ENCODE assay signal across 1 cellular context in the genomic region with DNA sequence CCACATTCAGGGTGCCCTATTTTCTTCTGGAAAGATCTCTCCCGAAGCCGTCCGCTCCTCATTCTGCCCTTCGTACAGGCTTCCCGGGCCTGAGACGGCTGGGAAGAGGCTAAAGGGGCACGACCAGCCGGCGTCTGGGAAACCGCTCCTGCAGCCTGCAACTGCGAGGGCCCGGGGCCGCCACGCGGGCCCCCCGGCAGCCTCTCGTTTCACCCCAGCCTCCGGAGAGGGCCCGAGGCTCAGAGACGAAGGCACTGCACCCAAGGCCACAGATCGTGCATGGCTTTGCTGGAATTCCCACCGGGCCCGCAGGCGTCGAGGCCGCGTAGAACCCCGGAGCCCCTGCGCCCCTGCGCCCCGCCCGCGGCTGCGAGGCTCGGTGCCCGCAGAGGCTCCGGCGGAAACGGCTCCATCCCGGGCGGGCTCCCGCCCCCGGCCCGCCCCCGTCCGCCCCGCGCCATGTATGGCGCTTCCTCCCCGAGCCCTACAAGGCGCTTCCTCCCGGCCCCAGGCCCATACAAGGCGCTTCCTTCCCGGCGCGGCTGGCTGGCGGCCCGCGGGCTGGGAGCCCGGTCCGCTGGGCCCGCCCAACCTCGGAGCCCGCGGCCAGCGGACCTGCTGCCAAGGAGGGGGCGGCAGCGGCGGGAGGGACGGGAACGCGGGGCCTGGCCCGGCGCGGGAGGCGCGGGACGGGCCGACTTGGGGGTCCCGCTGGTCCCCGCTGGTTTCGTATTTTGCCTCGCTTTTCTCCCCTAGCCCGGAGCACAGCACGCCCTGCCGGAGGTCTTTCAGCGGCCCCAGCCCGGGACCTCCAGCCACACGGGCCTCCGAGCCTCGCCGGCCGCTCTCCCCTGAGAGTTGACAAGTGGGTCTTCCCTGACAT.
TF ChIP-seq lines count a peak whose summit lies in the region.

No MANE protein-coding gene starts in this region.

TF ChIP-seq in HepG2, 621 proteins besides CTCF, POLR2A, EP300 and RAD21 (continued from another document and continues in another):
- TF ChIP-seq, protein P1, sequence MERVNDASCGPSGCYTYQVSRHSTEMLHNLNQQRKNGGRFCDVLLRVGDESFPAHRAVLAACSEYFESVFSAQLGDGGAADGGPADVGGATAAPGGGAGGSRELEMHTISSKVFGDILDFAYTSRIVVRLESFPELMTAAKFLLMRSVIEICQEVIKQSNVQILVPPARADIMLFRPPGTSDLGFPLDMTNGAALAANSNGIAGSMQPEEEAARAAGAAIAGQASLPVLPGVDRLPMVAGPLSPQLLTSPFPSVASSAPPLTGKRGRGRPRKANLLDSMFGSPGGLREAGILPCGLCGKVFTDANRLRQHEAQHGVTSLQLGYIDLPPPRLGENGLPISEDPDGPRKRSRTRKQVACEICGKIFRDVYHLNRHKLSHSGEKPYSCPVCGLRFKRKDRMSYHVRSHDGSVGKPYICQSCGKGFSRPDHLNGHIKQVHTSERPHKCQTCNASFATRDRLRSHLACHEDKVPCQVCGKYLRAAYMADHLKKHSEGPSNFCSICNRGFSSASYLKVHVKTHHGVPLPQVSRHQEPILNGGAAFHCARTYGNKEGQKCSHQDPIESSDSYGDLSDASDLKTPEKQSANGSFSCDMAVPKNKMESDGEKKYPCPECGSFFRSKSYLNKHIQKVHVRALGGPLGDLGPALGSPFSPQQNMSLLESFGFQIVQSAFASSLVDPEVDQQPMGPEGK (CRISPR knock-in tag; IDR thresholded peaks at IDR 0.05): peak; percentile 63; the same call in 1 of the 2 replicates
- TF ChIP-seq ARHGAP35 (CRISPR knock-in tag; IDR thresholded peaks at IDR 0.05; ENCODE audit: borderline replicate concordance): no peak
- TF ChIP-seq ZSCAN12 (CRISPR knock-in tag; IDR thresholded peaks at IDR 0.05): peak; percentile 52; the same call in 1 of the 2 replicates
- 0 out of 2 replicates have a peak, but pooled peaks have one; percentile 27 for TF ChIP-seq ELF3 (CRISPR knock-in tag; IDR thresholded peaks at IDR 0.05)
- TF ChIP-seq CBX2 (IDR thresholded peaks at IDR 0.05; ENCODE audit: low read depth, low read length): no peak
- no peak for TF ChIP-seq CBX2 (CRISPR knock-in tag; IDR thresholded peaks at IDR 0.05; ENCODE audit: low read depth)
- no peak for TF ChIP-seq ZNF691 (CRISPR knock-in tag; IDR thresholded peaks at IDR 0.05; ENCODE audit: borderline replicate concordance, low read depth)
- peak; percentile 14 for TF ChIP-seq AGO2 (optimal IDR thresholded peaks at IDR 0.05; ENCODE audit: low read depth, low read length)
- TF ChIP-seq MEIS1 (CRISPR knock-in tag; IDR thresholded peaks at IDR 0.05; ENCODE audit: borderline replicate concordance): no peak
- TF ChIP-seq, protein P2, sequence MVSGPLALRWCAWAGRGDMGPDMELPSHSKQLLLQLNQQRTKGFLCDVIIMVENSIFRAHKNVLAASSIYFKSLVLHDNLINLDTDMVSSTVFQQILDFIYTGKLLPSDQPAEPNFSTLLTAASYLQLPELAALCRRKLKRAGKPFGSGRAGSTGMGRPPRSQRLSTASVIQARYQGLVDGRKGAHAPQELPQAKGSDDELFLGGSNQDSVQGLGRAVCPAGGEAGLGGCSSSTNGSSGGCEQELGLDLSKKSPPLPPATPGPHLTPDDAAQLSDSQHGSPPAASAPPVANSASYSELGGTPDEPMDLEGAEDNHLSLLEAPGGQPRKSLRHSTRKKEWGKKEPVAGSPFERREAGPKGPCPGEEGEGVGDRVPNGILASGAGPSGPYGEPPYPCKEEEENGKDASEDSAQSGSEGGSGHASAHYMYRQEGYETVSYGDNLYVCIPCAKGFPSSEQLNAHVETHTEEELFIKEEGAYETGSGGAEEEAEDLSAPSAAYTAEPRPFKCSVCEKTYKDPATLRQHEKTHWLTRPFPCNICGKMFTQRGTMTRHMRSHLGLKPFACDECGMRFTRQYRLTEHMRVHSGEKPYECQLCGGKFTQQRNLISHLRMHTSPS (CRISPR knock-in tag; IDR thresholded peaks at IDR 0.05; ENCODE audit: low read depth): no peak
- TF ChIP-seq E2F1 (CRISPR knock-in tag; IDR thresholded peaks at IDR 0.05): no peak
- no peak for TF ChIP-seq THYN1 (CRISPR knock-in tag; IDR thresholded peaks at IDR 0.05; ENCODE audit: borderline replicate concordance, low read depth)
- TF ChIP-seq BRF2 (CRISPR knock-in tag; IDR thresholded peaks at IDR 0.05): no peak
- TF ChIP-seq HNRNPH1 (optimal IDR thresholded peaks at IDR 0.05; ENCODE audit: low read depth, low read length): no peak
- no peak for TF ChIP-seq SOX6 (IDR thresholded peaks at IDR 0.05)
- TF ChIP-seq SOX6 (CRISPR knock-in tag; IDR thresholded peaks at IDR 0.05): no peak
- TF ChIP-seq ZBTB14 (CRISPR knock-in tag; IDR thresholded peaks at IDR 0.05): no peak
- TF ChIP-seq, protein P3, sequence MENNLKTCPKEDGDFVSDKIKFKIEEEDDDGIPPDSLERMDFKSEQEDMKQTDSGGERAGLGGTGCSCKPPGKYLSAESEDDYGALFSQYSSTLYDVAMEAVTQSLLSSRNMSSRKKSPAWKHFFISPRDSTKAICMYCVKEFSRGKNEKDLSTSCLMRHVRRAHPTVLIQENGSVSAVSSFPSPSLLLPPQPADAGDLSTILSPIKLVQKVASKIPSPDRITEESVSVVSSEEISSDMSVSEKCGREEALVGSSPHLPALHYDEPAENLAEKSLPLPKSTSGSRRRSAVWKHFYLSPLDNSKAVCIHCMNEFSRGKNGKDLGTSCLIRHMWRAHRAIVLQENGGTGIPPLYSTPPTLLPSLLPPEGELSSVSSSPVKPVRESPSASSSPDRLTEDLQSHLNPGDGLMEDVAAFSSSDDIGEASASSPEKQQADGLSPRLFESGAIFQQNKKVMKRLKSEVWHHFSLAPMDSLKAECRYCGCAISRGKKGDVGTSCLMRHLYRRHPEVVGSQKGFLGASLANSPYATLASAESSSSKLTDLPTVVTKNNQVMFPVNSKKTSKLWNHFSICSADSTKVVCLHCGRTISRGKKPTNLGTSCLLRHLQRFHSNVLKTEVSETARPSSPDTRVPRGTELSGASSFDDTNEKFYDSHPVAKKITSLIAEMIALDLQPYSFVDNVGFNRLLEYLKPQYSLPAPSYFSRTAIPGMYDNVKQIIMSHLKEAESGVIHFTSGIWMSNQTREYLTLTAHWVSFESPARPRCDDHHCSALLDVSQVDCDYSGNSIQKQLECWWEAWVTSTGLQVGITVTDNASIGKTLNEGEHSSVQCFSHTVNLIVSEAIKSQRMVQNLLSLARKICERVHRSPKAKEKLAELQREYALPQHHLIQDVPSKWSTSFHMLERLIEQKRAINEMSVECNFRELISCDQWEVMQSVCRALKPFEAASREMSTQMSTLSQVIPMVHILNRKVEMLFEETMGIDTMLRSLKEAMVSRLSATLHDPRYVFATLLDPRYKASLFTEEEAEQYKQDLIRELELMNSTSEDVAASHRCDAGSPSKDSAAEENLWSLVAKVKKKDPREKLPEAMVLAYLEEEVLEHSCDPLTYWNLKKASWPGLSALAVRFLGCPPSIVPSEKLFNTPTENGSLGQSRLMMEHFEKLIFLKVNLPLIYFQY (CRISPR knock-in tag; IDR thresholded peaks at IDR 0.05; ENCODE audit: borderline replicate concordance): peak; percentile 69; the same call in 1 of the 2 replicates
- TF ChIP-seq ZNF17 (CRISPR knock-in tag; IDR thresholded peaks at IDR 0.05): no peak
- TF ChIP-seq, protein P4, sequence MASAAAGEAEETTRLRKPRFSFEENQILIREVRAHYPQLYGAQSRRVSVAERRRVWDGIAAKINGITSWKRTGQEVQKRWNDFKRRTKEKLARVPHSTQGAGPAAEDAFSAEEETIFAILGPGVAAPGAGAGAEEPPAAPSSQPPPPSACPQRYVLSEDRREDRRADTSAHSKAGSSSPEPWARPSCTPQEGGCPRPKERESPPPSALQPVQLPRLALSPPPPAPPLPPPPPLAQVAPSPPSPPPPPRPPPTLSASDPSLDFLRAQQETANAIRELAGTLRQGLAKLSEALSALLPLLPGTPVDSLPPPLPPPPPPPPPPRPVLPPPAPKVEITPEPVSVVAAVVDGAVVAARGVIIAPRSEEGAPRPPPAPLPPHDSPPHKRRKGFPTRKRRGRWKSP (CRISPR knock-in tag; IDR thresholded peaks at IDR 0.05): no peak
- TF ChIP-seq REXO4 (CRISPR knock-in tag; IDR thresholded peaks at IDR 0.05; ENCODE audit: borderline replicate concordance): no peak
- no peak for TF ChIP-seq CC2D1A (CRISPR knock-in tag; IDR thresholded peaks at IDR 0.05)
- no peak for TF ChIP-seq LCORL (IDR thresholded peaks at IDR 0.05)
- no peak for TF ChIP-seq LCORL (CRISPR knock-in tag; IDR thresholded peaks at IDR 0.05)
- 0 out of 2 replicates have a peak, but pooled peaks have one; percentile 36 for TF ChIP-seq ZNF841 (CRISPR knock-in tag; IDR thresholded peaks at IDR 0.05; ENCODE audit: borderline replicate concordance)
- no peak for TF ChIP-seq HCFC1 (IDR thresholded peaks at IDR 0.05; ENCODE audit: low read depth, low read length)
- TF ChIP-seq RNF2 (conservative IDR thresholded peaks at IDR 0.05; ENCODE audit: low read depth): 0 out of 2 replicates have a peak, but pooled peaks have one; percentile 34
- no peak for TF ChIP-seq ISL2 (CRISPR knock-in tag; IDR thresholded peaks at IDR 0.05)
- no peak for TF ChIP-seq KLF13 (CRISPR knock-in tag; IDR thresholded peaks at IDR 0.05)
- TF ChIP-seq GPN1 (CRISPR knock-in tag; IDR thresholded peaks at IDR 0.05; ENCODE audit: borderline replicate concordance): no peak
- TF ChIP-seq SRY (CRISPR knock-in tag; IDR thresholded peaks at IDR 0.05): peak; percentile 23; the same call in 1 of the 2 replicates
- TF ChIP-seq GTF2F1 (IDR thresholded peaks at IDR 0.05; ENCODE audit: low read length): no peak
- TF ChIP-seq RERE (CRISPR knock-in tag; IDR thresholded peaks at IDR 0.05; ENCODE audit: low read depth): no peak
- no peak for TF ChIP-seq CHD2 (IDR thresholded peaks at IDR 0.05; ENCODE audit: low read depth, low read length)
